14 cellular contexts compared by ENCODE assay signal in the genomic region with DNA sequence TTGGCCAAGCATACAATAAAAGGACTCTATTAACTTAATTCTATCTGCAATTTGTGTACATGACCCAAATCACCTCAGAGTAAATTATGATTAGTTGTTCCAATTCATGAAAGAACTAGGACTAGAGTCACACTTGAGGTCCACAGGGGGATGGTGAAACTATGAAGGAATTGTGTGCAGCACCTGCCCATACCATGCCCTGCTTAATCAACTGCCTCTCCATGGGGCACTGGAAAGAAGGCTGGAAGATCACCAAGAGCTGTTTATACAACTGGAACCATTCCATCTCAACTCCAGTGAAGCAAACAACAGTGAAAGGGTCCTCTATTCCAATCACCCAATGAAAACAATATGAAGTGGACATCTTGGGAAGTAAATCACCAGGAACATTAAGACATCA.
"Had no signal": no experiment of that assay in that cellular context is flagged by ENCODE, and none has a peak within 500 bp of the region (broad histone marks: within the 10 kb centered on the region; RNA-seq: fewer than 3 reads in every experiment).

No MANE protein-coding gene starts in this region.

- H3K36me3 Mint-ChIP-seq: activated CD8-positive, alpha-beta memory T cell treated with anti-CD3 and anti-CD28 coated beads, Interleukin-2, amount 10 ng/mL, durations not matched to agents 7 days and 5 days; activated naive CD8-positive, alpha-beta T cell; naive thymus-derived CD8-positive, alpha-beta T cell; stimulated activated memory B cell treated with anti-CD40 and anti-IgM and Interleukin-4, amounts not matched to agents 10 μg/mL and 1 μg/mL and 100 μg/mL, for 72 hours had no signal

- H3K27me3 Mint-ChIP-seq: activated B cell treated with CpG ODN at 0.5 μM for 24 hours; activated CD4-positive, alpha-beta memory T cell treated with anti-CD3 and anti-CD28 coated beads, Interleukin-2, amount 10 ng/mL, durations not matched to agents 7 days and 5 days; activated CD8-positive, alpha-beta memory T cell treated with anti-CD3 and anti-CD28 coated beads, Interleukin-2, amount 10 ng/mL, durations not matched to agents 7 days and 5 days; activated naive CD8-positive, alpha-beta T cell; dendritic cell treated with granulocyte-macrophage colony-stimulating factor and Interleukin-4, amounts not matched to agents 40 ng/mL and 50 ng/mL, for 4 days; naive thymus-derived CD8-positive, alpha-beta T cell; stimulated activated memory B cell treated with anti-CD40 and anti-IgM and Interleukin-4, amounts not matched to agents 10 μg/mL and 1 μg/mL and 100 μg/mL, for 72 hours had no signal

- H3K9me3 Mint-ChIP-seq: activated B cell treated with CpG ODN at 0.5 μM for 24 hours; activated CD4-positive, alpha-beta memory T cell treated with anti-CD3 and anti-CD28 coated beads, Interleukin-2, amount 10 ng/mL, durations not matched to agents 7 days and 5 days; dendritic cell treated with granulocyte-macrophage colony-stimulating factor and Interleukin-4, amounts not matched to agents 40 ng/mL and 50 ng/mL, for 4 days; stimulated activated memory B cell treated with anti-CD40 and anti-IgM and Interleukin-4, amounts not matched to agents 10 μg/mL and 1 μg/mL and 100 μg/mL, for 72 hours had no signal

- H3K4me1 Mint-ChIP-seq: activated CD4-positive, alpha-beta memory T cell treated with anti-CD3 and anti-CD28 coated beads, Interleukin-2, amount 10 ng/mL, durations not matched to agents 7 days and 5 days; activated CD8-positive, alpha-beta memory T cell treated with anti-CD3 and anti-CD28 coated beads, Interleukin-2, amount 10 ng/mL, durations not matched to agents 7 days and 5 days had no signal

- ATAC-seq: activated CD8-positive, alpha-beta memory T cell treated with anti-CD3 and anti-CD28 coated beads, Interleukin-2, amount 10 ng/mL, durations not matched to agents 7 days and 5 days; naive thymus-derived CD8-positive, alpha-beta T cell; stimulated activated memory B cell treated with anti-CD40 and anti-IgM and Interleukin-4, amounts not matched to agents 10 μg/mL and 1 μg/mL and 100 μg/mL, for 72 hours had no signal

- H3K27ac Mint-ChIP-seq: activated B cell treated with CpG ODN at 0.5 μM for 24 hours; activated CD4-positive, alpha-beta memory T cell treated with anti-CD3 and anti-CD28 coated beads, Interleukin-2, amount 10 ng/mL, durations not matched to agents 7 days and 5 days; activated CD8-positive, alpha-beta memory T cell treated with anti-CD3 and anti-CD28 coated beads, Interleukin-2, amount 10 ng/mL, durations not matched to agents 7 days and 5 days; activated naive CD8-positive, alpha-beta T cell; dendritic cell treated with granulocyte-macrophage colony-stimulating factor and Interleukin-4, amounts not matched to agents 40 ng/mL and 50 ng/mL, for 4 days; naive thymus-derived CD8-positive, alpha-beta T cell; stimulated activated memory B cell treated with anti-CD40 and anti-IgM and Interleukin-4, amounts not matched to agents 10 μg/mL and 1 μg/mL and 100 μg/mL, for 72 hours had no signal

- H3K4me3 Mint-ChIP-seq: activated B cell treated with CpG ODN at 0.5 μM for 24 hours; activated CD4-positive, alpha-beta memory T cell treated with anti-CD3 and anti-CD28 coated beads, Interleukin-2, amount 10 ng/mL, durations not matched to agents 7 days and 5 days; activated CD8-positive, alpha-beta memory T cell treated with anti-CD3 and anti-CD28 coated beads, Interleukin-2, amount 10 ng/mL, durations not matched to agents 7 days and 5 days; activated naive CD8-positive, alpha-beta T cell; dendritic cell treated with granulocyte-macrophage colony-stimulating factor and Interleukin-4, amounts not matched to agents 40 ng/mL and 50 ng/mL, for 4 days; naive thymus-derived CD8-positive, alpha-beta T cell; stimulated activated memory B cell treated with anti-CD40 and anti-IgM and Interleukin-4, amounts not matched to agents 10 μg/mL and 1 μg/mL and 100 μg/mL, for 72 hours had no signal

- DNase-seq: activated B cell treated with CpG ODN at 0.5 μM for 24 hours; activated CD4-positive, alpha-beta memory T cell treated with anti-CD3 and anti-CD28 coated beads, Interleukin-2, amount 10 ng/mL, durations not matched to agents 7 days and 5 days; activated CD4-positive, alpha-beta T cell treated with anti-CD3 and anti-CD28 coated beads for 48 hours; activated CD8-positive, alpha-beta memory T cell treated with anti-CD3 and anti-CD28 coated beads, Interleukin-2, amount 10 ng/mL, durations not matched to agents 7 days and 5 days; amniotic stem cell; effector CD8-positive, alpha-beta T cell; esophagus squamous epithelium; mesendoderm; naive thymus-derived CD8-positive, alpha-beta T cell; sigmoid colon; stimulated activated CD4-positive, alpha-beta T cell treated with anti-CD3 and anti-CD28 coated beads, Interleukin-4, amount 100 ng/mL, for 4 hours had no signal
